14 cellular contexts compared by ENCODE assay signal in the genomic region with DNA sequence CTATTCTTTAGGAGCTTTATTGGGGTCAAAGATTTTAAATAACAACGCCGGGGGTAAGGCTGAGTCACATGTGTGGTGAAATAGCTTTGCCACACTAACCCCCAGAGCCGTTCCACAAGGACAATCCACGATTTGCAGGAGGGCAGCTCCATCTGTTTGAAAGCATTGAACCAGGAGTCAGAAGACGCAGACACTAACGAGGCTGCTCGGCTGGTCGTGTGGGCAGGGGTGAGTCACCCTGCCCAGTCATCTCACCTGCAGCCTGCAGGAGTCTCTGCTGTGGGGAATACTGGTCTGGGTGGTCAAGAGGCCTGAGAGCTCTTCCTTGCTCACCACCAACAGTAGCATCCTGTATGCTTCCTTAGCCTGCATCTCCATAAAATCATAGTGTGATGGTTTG.
DNase-seq lines count a peak whose midpoint lies in the region; ATAC-seq and TF ChIP-seq lines count a peak whose summit lies in the region.
"Had no signal": no experiment of that assay in that cellular context is flagged by ENCODE, and none has a peak within 500 bp of the region (broad histone marks: within the 10 kb centered on the region; RNA-seq: fewer than 3 reads in every experiment).

No MANE protein-coding gene starts in this region.

- TF ChIP-seq CTCF in mammary epithelial cell (conservative IDR thresholded peaks at IDR 0.05 in 1 of 2, IDR thresholded peaks at IDR 0.05 in 1 of 2; ENCODE audit: extremely low read depth in 1 of 2, insufficient read depth in 1 of 2, low read depth in 1 of 2, low read length in 2 of 2) = peak; percentile 8 to 41

- H3K27ac ChIP-seq in mammary epithelial cell (ENCODE audit: insufficient read depth, low read depth, low read length) = no peak overlapping the region
- H3K27ac ChIP-seq in CD4-positive, alpha-beta memory T cell (ENCODE audit: low read depth, low read length) = no peak overlapping the region

- DNase-seq in activated naive CD4-positive, alpha-beta T cell treated with anti-CD3 and anti-CD28 coated beads, Interleukin-2, amount 50 U/mL, for 72 hours (ENCODE audit: low spot score in 2 of 2) = no peak
- DNase-seq in activated naive CD4-positive, alpha-beta T cell treated with anti-CD3 and anti-CD28 coated beads for 36 hours = no peak
- peak; percentile 84 for DNase-seq in M059J (ENCODE audit: low read depth)
- peak; percentile 76 for DNase-seq in mammary epithelial cell
- DNase-seq in stimulated activated naive B cell treated with anti-CD40 and anti-IgM and Interleukin-4, amounts not matched to agents 10 μg/mL and 1 μg/mL and 100 μg/mL, for 72 hours = no peak
- no peak for DNase-seq in GF-D8 (lab: John Stamatoyannopoulos, UW)
- no peak for DNase-seq in CD4-positive, alpha-beta memory T cell
- no peak for DNase-seq in KG1 (lab: John Stamatoyannopoulos, UW)
- DNase-seq: activated B cell treated with CpG ODN at 0.5 μM for 24 hours, activated gamma-delta T cell, DMS79, erythroblast, H7, NCI-H1436 had no signal

- peak; percentile 62 to 90 for ATAC-seq in activated naive CD4-positive, alpha-beta T cell treated with anti-CD3 and anti-CD28 coated beads, Interleukin-2, amount 50 U/mL, for 72 hours
- peak; percentile 55 to 63 for ATAC-seq in stimulated activated naive B cell treated with anti-CD40 and anti-IgM and Interleukin-4, amounts not matched to agents 10 μg/mL and 1 μg/mL and 100 μg/mL, for 72 hours (replicated peaks)

- no peak overlapping the region for H3K9ac ChIP-seq in mammary epithelial cell (ENCODE audit: insufficient read depth, low read length)

- peaks cover 0 to 4% of the 10 kb centered on the region in 2 donors for H3K36me3 Mint-ChIP-seq in activated naive CD4-positive, alpha-beta T cell treated with anti-CD3 and anti-CD28 coated beads, Interleukin-2, amount 50 U/mL, for 72 hours
- no peaks in the 10 kb centered on the region for H3K36me3 Mint-ChIP-seq in activated naive CD4-positive, alpha-beta T cell treated with anti-CD3 and anti-CD28 coated beads for 36 hours (ENCODE audit: low read depth)
- no peaks in the 10 kb centered on the region for H3K36me3 Mint-ChIP-seq in stimulated activated naive B cell treated with anti-CD40 and anti-IgM and Interleukin-4, amounts not matched to agents 10 μg/mL and 1 μg/mL and 100 μg/mL, for 72 hours
- H3K36me3 Mint-ChIP-seq in CD4-positive, alpha-beta memory T cell = peaks cover 0 to 5% of the 10 kb centered on the region in 2 donors

- no peak overlapping the region for H3K4me3 ChIP-seq in mammary epithelial cell (replicated peaks in 1 of 3; ENCODE audit: insufficient read depth in 1 of 3, low read depth in 2 of 3, low read length in 3 of 3)
- no peak overlapping the region for H3K4me3 ChIP-seq in CD4-positive, alpha-beta memory T cell (ENCODE audit: low read length in 2 of 2)

- WGBS in mammary epithelial cell (ENCODE audit: low coverage, missing lambda C conversion rate) = 1% methylated on average over 8 of the region's 8 CpGs

- CTCF ChIA-PET in activated naive CD4-positive, alpha-beta T cell treated with anti-CD3 and anti-CD28 coated beads for 36 hours (lab: Charles Lee) = interaction anchor here (0.6 kb wide), 1 partner anchor 20 kb away, joined by 3 read pairs; no protein-coding TSS in a partner anchor
- CTCF ChIA-PET in mammary epithelial cell (lab: Charles Lee; ENCODE audit: low non-redundant PET) = interaction anchor here (0.6 kb wide), 2 partner anchors 20 to 29 kb away, joined by 3 to 5 read pairs; no protein-coding TSS in a partner anchor
- CTCF ChIA-PET in CD4-positive, alpha-beta memory T cell (lab: Charles Lee; ENCODE audit: partially characterized antibody) = interaction anchor here (1.5 kb wide), 1 partner anchor 19 kb away, joined by 5 read pairs; no protein-coding TSS in a partner anchor

- H4K20me1 ChIP-seq in mammary epithelial cell (ENCODE audit: insufficient read depth, low read length) = no peaks in the 10 kb centered on the region

- H3K9me3 Mint-ChIP-seq in activated naive CD4-positive, alpha-beta T cell treated with anti-CD3 and anti-CD28 coated beads, Interleukin-2, amount 50 U/mL, for 72 hours = no peaks in the 10 kb centered on the region
- H3K9me3 Mint-ChIP-seq in activated naive CD4-positive, alpha-beta T cell treated with anti-CD3 and anti-CD28 coated beads for 36 hours = peaks cover 1% of the 10 kb centered on the region
- H3K9me3 Mint-ChIP-seq in stimulated activated naive B cell treated with anti-CD40 and anti-IgM and Interleukin-4, amounts not matched to agents 10 μg/mL and 1 μg/mL and 100 μg/mL, for 72 hours = no peaks in the 10 kb centered on the region
- H3K9me3 Mint-ChIP-seq in CD4-positive, alpha-beta memory T cell = peaks cover 0 to 10% (median 3%) of the 10 kb centered on the region in 8 donors
- H3K9me3 Mint-ChIP-seq: activated B cell treated with CpG ODN at 0.5 μM for 24 hours had no signal

- no peak overlapping the region for H3K27ac Mint-ChIP-seq in activated naive CD4-positive, alpha-beta T cell treated with anti-CD3 and anti-CD28 coated beads, Interleukin-2, amount 50 U/mL, for 72 hours
- no peak overlapping the region for H3K27ac Mint-ChIP-seq in activated naive CD4-positive, alpha-beta T cell treated with anti-CD3 and anti-CD28 coated beads for 36 hours
- no peak overlapping the region for H3K27ac Mint-ChIP-seq in stimulated activated naive B cell treated with anti-CD40 and anti-IgM and Interleukin-4, amounts not matched to agents 10 μg/mL and 1 μg/mL and 100 μg/mL, for 72 hours
- no peak overlapping the region for H3K27ac Mint-ChIP-seq in CD4-positive, alpha-beta memory T cell
- H3K27ac Mint-ChIP-seq: activated B cell treated with CpG ODN at 0.5 μM for 24 hours had no signal

- H2AFZ ChIP-seq in mammary epithelial cell (ENCODE audit: low read depth, low read length) = no peak overlapping the region

- no peaks in the 10 kb centered on the region for H3K79me2 ChIP-seq in mammary epithelial cell (ENCODE audit: insufficient read depth, low read length)

- H3K4me1 Mint-ChIP-seq in activated naive CD4-positive, alpha-beta T cell treated with anti-CD3 and anti-CD28 coated beads for 36 hours (ENCODE audit: low read depth) = peaks cover 11% of the 10 kb centered on the region
- peaks cover 7 to 11% of the 10 kb centered on the region in 2 donors for H3K4me1 Mint-ChIP-seq in stimulated activated naive B cell treated with anti-CD40 and anti-IgM and Interleukin-4, amounts not matched to agents 10 μg/mL and 1 μg/mL and 100 μg/mL, for 72 hours
- no peaks in the 10 kb centered on the region for H3K4me1 Mint-ChIP-seq in CD4-positive, alpha-beta memory T cell

- no peaks in the 10 kb centered on the region for H3K36me3 ChIP-seq in mammary epithelial cell (ENCODE audit: insufficient read depth, low read length)
- H3K36me3 ChIP-seq in CD4-positive, alpha-beta memory T cell (ENCODE audit: insufficient read depth, low read length) = no peaks in the 10 kb centered on the region

- dilution Hi-C loops in mammary epithelial cell (cut with HindIII; ENCODE audit: low sequenced_read_pairs) = no loop called here

- in situ Hi-C loops in mammary epithelial cell (cut with MboI; ENCODE audit: low sequenced_read_pairs in 2 of 2) = loop anchor here in 1 of 2 donors (25.0 kb wide), 2 partner anchors 142 to 492 kb away; partner anchors contain the start of gene NCK2

- POLR2A ChIA-PET in CD4-positive, alpha-beta memory T cell (lab: Charles Lee; ENCODE audit: partially characterized antibody) = interaction anchor here (0.5 kb wide), 1 partner anchor 53 kb away, joined by 3 read pairs; no protein-coding TSS in a partner anchor

- H3K27me3 Mint-ChIP-seq in activated naive CD4-positive, alpha-beta T cell treated with anti-CD3 and anti-CD28 coated beads for 36 hours (ENCODE audit: low read depth) = no peaks in the 10 kb centered on the region
- H3K27me3 Mint-ChIP-seq in stimulated activated naive B cell treated with anti-CD40 and anti-IgM and Interleukin-4, amounts not matched to agents 10 μg/mL and 1 μg/mL and 100 μg/mL, for 72 hours = no peaks in the 10 kb centered on the region
- peaks cover 0 to 1% of the 10 kb centered on the region in 2 donors for H3K27me3 Mint-ChIP-seq in CD4-positive, alpha-beta memory T cell
- H3K27me3 Mint-ChIP-seq: activated B cell treated with CpG ODN at 0.5 μM for 24 hours had no signal

- intact Hi-C loops in activated naive CD4-positive, alpha-beta T cell treated with anti-CD3 and anti-CD28 coated beads for 36 hours (cut with micrococcal nuclease) = no loop called here
- intact Hi-C loops in mammary epithelial cell (cut with micrococcal nuclease) = no loop called here
- intact Hi-C loops in CD4-positive, alpha-beta memory T cell (cut with micrococcal nuclease) = no loop called here

- H3K4me2 ChIP-seq in mammary epithelial cell (ENCODE audit: insufficient read depth, low read depth, low read length) = no peak overlapping the region

- no peaks in the 10 kb centered on the region for H3K9me3 ChIP-seq in mammary epithelial cell (replicated peaks; ENCODE audit: insufficient read depth, low read length)
- no peaks in the 10 kb centered on the region for H3K9me3 ChIP-seq in CD4-positive, alpha-beta memory T cell (ENCODE audit: control insufficient read depth in 1 of 2, low read length in 2 of 2)

- no peak overlapping the region for H3K4me3 Mint-ChIP-seq in activated naive CD4-positive, alpha-beta T cell treated with anti-CD3 and anti-CD28 coated beads for 36 hours
- no peak overlapping the region for H3K4me3 Mint-ChIP-seq in stimulated activated naive B cell treated with anti-CD40 and anti-IgM and Interleukin-4, amounts not matched to agents 10 μg/mL and 1 μg/mL and 100 μg/mL, for 72 hours
- no peak overlapping the region for H3K4me3 Mint-ChIP-seq in CD4-positive, alpha-beta memory T cell
- H3K4me3 Mint-ChIP-seq: activated B cell treated with CpG ODN at 0.5 μM for 24 hours had no signal

- no peaks in the 10 kb centered on the region for H3K27me3 ChIP-seq in mammary epithelial cell (ENCODE audit: insufficient read depth, low read length)
- no peaks in the 10 kb centered on the region for H3K27me3 ChIP-seq in CD4-positive, alpha-beta memory T cell (ENCODE audit: insufficient read depth, low read length)

- no TSS peak for BruUV-seq in mammary epithelial cell (replicated peaks; lab: Mats Ljungman, UMichigan)

- H3K4me1 ChIP-seq in mammary epithelial cell (ENCODE audit: insufficient read depth, low read length) = peaks cover 13% of the 10 kb centered on the region
- H3K4me1 ChIP-seq in CD4-positive, alpha-beta memory T cell (ENCODE audit: insufficient read depth, low read length) = no peaks in the 10 kb centered on the region

Comparison
In these comparisons a context has a peak if more than half of its experiments do, and no peak if none do; other contexts are left out.
1. DNase-seq: peak in M059J (single experiment) and mammary epithelial cell (single experiment); none in activated naive CD4-positive, alpha-beta T cell treated with anti-CD3 and anti-CD28 coated beads, Interleukin-2, amount 50 U/mL, for 72 hours (0 of 2), activated naive CD4-positive, alpha-beta T cell treated with anti-CD3 and anti-CD28 coated beads for 36 hours (single experiment), stimulated activated naive B cell treated with anti-CD40 and anti-IgM and Interleukin-4, amounts not matched to agents 10 μg/mL and 1 μg/mL and 100 μg/mL, for 72 hours (single experiment), GF-D8 (single experiment), CD4-positive, alpha-beta memory T cell (0 of 5) and KG1 (single experiment).